13 cellular contexts compared by ENCODE assay signal in genomic region chr18:35029103-35029502, GRCh38. TPM values are rescaled to one million over a fixed set of nuclear protein-coding genes. Genes with fewer than 3 reads are reported as not detected.
DNase-seq lines count a peak whose midpoint lies in the region; ATAC-seq lines count a peak whose summit lies in the region.
"Had no signal": no experiment of that assay in that cellular context is flagged by ENCODE, and none has a peak within 500 bp of the region (broad histone marks: within the 10 kb centered on the region; RNA-seq: fewer than 3 reads in every experiment).

No MANE protein-coding gene starts in this region.

- H3K9me3 Mint-ChIP-seq in T-helper 2 cell treated with Interferon-gamma antibody and Interleukin-4, amounts not matched to agents 5 μg/mL and 100 μg/mL, for 36 hours = peaks cover 4% of the 10 kb centered on the region
- H3K9me3 Mint-ChIP-seq in activated T-helper 1 cell treated with anti-CD3 and anti-CD28 coated beads, Interleukin-12 subunit alpha, Interleukin-12 subunit beta, Interleukin-2, Interleukin-4 antibody, amounts not matched to agents 30 ng/mL and 10 ng/mL and 1 ng/mL, durations not matched to agents 14 hours and 24 hours and 36 hours = peaks cover 6% of the 10 kb centered on the region
- no peaks in the 10 kb centered on the region for H3K9me3 Mint-ChIP-seq in stimulated activated naive B cell treated with anti-CD40 and anti-IgM and Interleukin-4, amounts not matched to agents 10 μg/mL and 1 μg/mL and 100 μg/mL, for 72 hours
- H3K9me3 Mint-ChIP-seq: nephron had no signal

- ATAC-seq in left cardiac atrium (peak in 1 of 2 donors; percentile 77), HG02973 (IDR thresholded peaks at IDR 0.05; ENCODE audit: unreplicated experiment) (no peak)
- no peak for ATAC-seq in stimulated activated naive B cell treated with anti-CD40 and anti-IgM and Interleukin-4, amounts not matched to agents 10 μg/mL and 1 μg/mL and 100 μg/mL, for 72 hours (replicated peaks)

- peaks cover 49% of the 10 kb centered on the region for H3K4me1 Mint-ChIP-seq in T-helper 2 cell treated with Interferon-gamma antibody and Interleukin-4, amounts not matched to agents 5 μg/mL and 100 μg/mL, for 36 hours (ENCODE audit: low read depth)
- H3K4me1 Mint-ChIP-seq in activated T-helper 1 cell treated with anti-CD3 and anti-CD28 coated beads, Interleukin-12 subunit alpha, Interleukin-12 subunit beta, Interleukin-2, Interleukin-4 antibody, amounts not matched to agents 30 ng/mL and 10 ng/mL and 1 ng/mL, durations not matched to agents 14 hours and 24 hours and 36 hours (ENCODE audit: low read depth) = peaks cover 42% of the 10 kb centered on the region
- peaks cover 21 to 43% of the 10 kb centered on the region in 2 donors for H3K4me1 Mint-ChIP-seq in stimulated activated naive B cell treated with anti-CD40 and anti-IgM and Interleukin-4, amounts not matched to agents 10 μg/mL and 1 μg/mL and 100 μg/mL, for 72 hours

- peak overlapping the region; percentile 95 for H3K27ac Mint-ChIP-seq in T-helper 2 cell treated with Interferon-gamma antibody and Interleukin-4, amounts not matched to agents 5 μg/mL and 100 μg/mL, for 36 hours
- H3K27ac Mint-ChIP-seq in activated T-helper 1 cell treated with anti-CD3 and anti-CD28 coated beads, Interleukin-12 subunit alpha, Interleukin-12 subunit beta, Interleukin-2, Interleukin-4 antibody, amounts not matched to agents 30 ng/mL and 10 ng/mL and 1 ng/mL, durations not matched to agents 14 hours and 24 hours and 36 hours = peak overlapping the region; percentile 95
- H3K27ac Mint-ChIP-seq in stimulated activated naive B cell treated with anti-CD40 and anti-IgM and Interleukin-4, amounts not matched to agents 10 μg/mL and 1 μg/mL and 100 μg/mL, for 72 hours = peak overlapping the region; percentile 93

- H3K4me3 Mint-ChIP-seq in T-helper 2 cell treated with Interferon-gamma antibody and Interleukin-4, amounts not matched to agents 5 μg/mL and 100 μg/mL, for 36 hours = no peak overlapping the region
- peak overlapping the region; percentile 77 for H3K4me3 Mint-ChIP-seq in activated T-helper 1 cell treated with anti-CD3 and anti-CD28 coated beads, Interleukin-12 subunit alpha, Interleukin-12 subunit beta, Interleukin-2, Interleukin-4 antibody, amounts not matched to agents 30 ng/mL and 10 ng/mL and 1 ng/mL, durations not matched to agents 14 hours and 24 hours and 36 hours
- peak overlapping the region; percentile 74 to 81 for H3K4me3 Mint-ChIP-seq in stimulated activated naive B cell treated with anti-CD40 and anti-IgM and Interleukin-4, amounts not matched to agents 10 μg/mL and 1 μg/mL and 100 μg/mL, for 72 hours
- H3K4me3 Mint-ChIP-seq: nephron had no signal

- peaks cover 2% of the 10 kb centered on the region for H3K27me3 Mint-ChIP-seq in T-helper 2 cell treated with Interferon-gamma antibody and Interleukin-4, amounts not matched to agents 5 μg/mL and 100 μg/mL, for 36 hours (ENCODE audit: low read depth)
- H3K27me3 Mint-ChIP-seq in activated T-helper 1 cell treated with anti-CD3 and anti-CD28 coated beads, Interleukin-12 subunit alpha, Interleukin-12 subunit beta, Interleukin-2, Interleukin-4 antibody, amounts not matched to agents 30 ng/mL and 10 ng/mL and 1 ng/mL, durations not matched to agents 14 hours and 24 hours and 36 hours (ENCODE audit: insufficient read depth) = peaks cover 3% of the 10 kb centered on the region
- no peaks in the 10 kb centered on the region for H3K27me3 Mint-ChIP-seq in stimulated activated naive B cell treated with anti-CD40 and anti-IgM and Interleukin-4, amounts not matched to agents 10 μg/mL and 1 μg/mL and 100 μg/mL, for 72 hours

- H3K27ac ChIP-seq in substantia nigra (ENCODE audit: low read depth, low read length, poor library complexity, severe bottlenecking) = no peak overlapping the region
- H3K27ac ChIP-seq: 22Rv1, HL-60 had no signal

- H3K36me3 Mint-ChIP-seq in T-helper 2 cell treated with Interferon-gamma antibody and Interleukin-4, amounts not matched to agents 5 μg/mL and 100 μg/mL, for 36 hours (ENCODE audit: low read depth) = no peaks in the 10 kb centered on the region
- peaks cover 8% of the 10 kb centered on the region for H3K36me3 Mint-ChIP-seq in activated T-helper 1 cell treated with anti-CD3 and anti-CD28 coated beads, Interleukin-12 subunit alpha, Interleukin-12 subunit beta, Interleukin-2, Interleukin-4 antibody, amounts not matched to agents 30 ng/mL and 10 ng/mL and 1 ng/mL, durations not matched to agents 14 hours and 24 hours and 36 hours (ENCODE audit: low read depth)
- no peaks in the 10 kb centered on the region for H3K36me3 Mint-ChIP-seq in stimulated activated naive B cell treated with anti-CD40 and anti-IgM and Interleukin-4, amounts not matched to agents 10 μg/mL and 1 μg/mL and 100 μg/mL, for 72 hours

- no peak for DNase-seq in T-helper 2 cell treated with Interferon-gamma antibody and Interleukin-4, amounts not matched to agents 5 μg/mL and 100 μg/mL, for 36 hours (ENCODE audit: low spot score)
- DNase-seq in T-helper 2 cell (no peak), left cardiac atrium (peak; percentile 44), NCI-H1930 (lab: John Stamatoyannopoulos, UW) (no peak), substantia nigra (lab: John Stamatoyannopoulos, UW) (no peak)
- DNase-seq in activated T-helper 1 cell treated with anti-CD3 and anti-CD28 coated beads, Interleukin-12 subunit alpha, Interleukin-12 subunit beta, Interleukin-2, Interleukin-4 antibody, amounts not matched to agents 30 ng/mL and 10 ng/mL and 1 ng/mL, durations not matched to agents 14 hours and 24 hours and 36 hours (ENCODE audit: low spot score) = no peak
- DNase-seq in stimulated activated naive B cell treated with anti-CD40 and anti-IgM and Interleukin-4, amounts not matched to agents 10 μg/mL and 1 μg/mL and 100 μg/mL, for 72 hours = no peak
- DNase-seq: amygdala, NCI-H510A treated with DMSO at 0.1 percent for 48 hours had no signal

- intact Hi-C loops in activated T-helper 1 cell treated with anti-CD3 and anti-CD28 coated beads, Interleukin-12 subunit alpha, Interleukin-12 subunit beta, Interleukin-2, Interleukin-4 antibody, amounts not matched to agents 30 ng/mL and 10 ng/mL and 1 ng/mL, durations not matched to agents 14 hours and 24 hours and 36 hours (cut with micrococcal nuclease) = loop anchor here (1.0 to 5.0 kb wide), 4 partner anchors 12 to 328 kb away; partner anchors contain the start of gene MAPRE2
- intact Hi-C loops in left cardiac atrium (cut with DNase I) = loop anchor here (5.0 kb wide), 1 partner anchor 113 kb away; no protein-coding TSS in a partner anchor

RNA-seq across cellular contexts. Expression of gene MAPRE2, which starts 12.1 kb away (rescaled TPM):
- total RNA-seq in activated T-helper 1 cell treated with anti-CD3 and anti-CD28 coated beads, Interleukin-12 subunit alpha, Interleukin-12 subunit beta, Interleukin-2, Interleukin-4 antibody, amounts not matched to agents 30 ng/mL and 10 ng/mL and 1 ng/mL, durations not matched to agents 14 hours and 24 hours and 36 hours = 50.7 TPM in 2 replicates
- 10 to 100 TPM; 67.1 to 83.4 TPM for total RNA-seq in left cardiac atrium
